Comparison of ENCODE assay signal across 9 cellular contexts in the genomic region with DNA sequence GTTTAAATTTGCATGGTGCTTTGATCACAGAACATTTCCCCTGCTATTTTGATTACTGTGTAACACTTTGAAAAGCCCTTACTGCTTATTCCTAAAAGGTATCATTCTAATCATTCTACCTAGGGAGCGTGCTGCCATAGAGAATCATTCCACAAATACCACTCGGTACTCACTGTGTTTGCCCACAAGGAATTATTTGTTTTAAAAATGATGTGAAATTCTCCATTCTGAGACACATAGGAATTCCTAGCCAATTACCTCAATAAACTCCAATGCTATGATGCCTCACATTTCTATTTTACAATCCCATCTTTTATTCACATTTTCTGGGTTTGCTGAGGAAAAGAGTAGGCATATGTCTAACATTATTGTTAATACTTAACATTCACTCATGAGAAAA.
"Had no signal": no experiment of that assay in that cellular context is flagged by ENCODE, and none has a peak within 500 bp of the region (broad histone marks: within the 10 kb centered on the region; RNA-seq: fewer than 3 reads in every experiment).

No MANE protein-coding gene starts in this region.

- H3K36me3 ChIP-seq: tibial nerve had no signal

- H3K4me3 Mint-ChIP-seq: activated naive CD4-positive, alpha-beta T cell treated with anti-CD3 and anti-CD28 coated beads, Interleukin-2, amount 50 U/mL, for 24 hours; neural crest cell had no signal

- H3K27ac ChIP-seq: hepatocyte, parathyroid adenoma, tibial nerve had no signal

- H3K4me1 Mint-ChIP-seq: activated naive CD4-positive, alpha-beta T cell treated with anti-CD3 and anti-CD28 coated beads, Interleukin-2, amount 50 U/mL, for 24 hours; neural crest cell had no signal

- H2AFZ ChIP-seq: hepatocyte, parathyroid adenoma had no signal

- H3K4me1 ChIP-seq: parathyroid adenoma, tibial nerve had no signal

- H3K4me2 ChIP-seq: hepatocyte had no signal

- H3K9me3 Mint-ChIP-seq: neural crest cell had no signal

- H3K9me3 ChIP-seq: tibial nerve had no signal

- H3K27ac Mint-ChIP-seq: activated naive CD4-positive, alpha-beta T cell treated with anti-CD3 and anti-CD28 coated beads, Interleukin-2, amount 50 U/mL, for 24 hours had no signal

- H3K27me3 ChIP-seq: hepatocyte, tibial nerve had no signal

- H3K27me3 Mint-ChIP-seq: activated naive CD4-positive, alpha-beta T cell treated with anti-CD3 and anti-CD28 coated beads, Interleukin-2, amount 50 U/mL, for 24 hours had no signal

- H3K4me3 ChIP-seq: hepatocyte, tibial nerve had no signal

- H3K79me2 ChIP-seq: hepatocyte, parathyroid adenoma had no signal

- H3K9ac ChIP-seq: parathyroid adenoma had no signal

- DNase-seq: activated CD4-positive, alpha-beta T cell treated with anti-CD3 and anti-CD28 coated beads, Interleukin-2, amount 50 U/mL, for 1 hour; amygdala; kidney; mesendoderm had no signal
